ENCODE assay signal across 12 cellular contexts in genomic region chr6:81981812-81982211, GRCh38.
A peak's percentile ranks its signal among the peaks of the same experiment; 100 is the strongest.
DNase-seq lines count a peak whose midpoint lies in the region; ATAC-seq lines count a peak whose summit lies in the region.
"Had no signal": no experiment of that assay in that cellular context is flagged by ENCODE, and none has a peak within 500 bp of the region (broad histone marks: within the 10 kb centered on the region; RNA-seq: fewer than 3 reads in every experiment).

No MANE protein-coding gene starts in this region.

- peaks cover 0 to 4% of the 10 kb centered on the region in 2 donors for H3K9me3 Mint-ChIP-seq in stimulated activated naive B cell treated with anti-CD40 and anti-IgM and Interleukin-4, amounts not matched to agents 10 μg/mL and 1 μg/mL and 100 μg/mL, for 72 hours
- no peaks in the 10 kb centered on the region for H3K9me3 Mint-ChIP-seq in activated CD4-positive, alpha-beta T cell treated with anti-CD3 and anti-CD28 coated beads, Interleukin-2, amount 10 ng/mL, durations not matched to agents 7 days and 5 days

- H3K27me3 Mint-ChIP-seq in stimulated activated naive B cell treated with anti-CD40 and anti-IgM and Interleukin-4, amounts not matched to agents 10 μg/mL and 1 μg/mL and 100 μg/mL, for 72 hours, result no peaks in the 10 kb centered on the region
- H3K27me3 Mint-ChIP-seq in activated CD4-positive, alpha-beta T cell treated with anti-CD3 and anti-CD28 coated beads, Interleukin-2, amount 10 ng/mL, durations not matched to agents 7 days and 5 days, result no peaks in the 10 kb centered on the region

- no peaks in the 10 kb centered on the region for H3K4me1 Mint-ChIP-seq in stimulated activated naive B cell treated with anti-CD40 and anti-IgM and Interleukin-4, amounts not matched to agents 10 μg/mL and 1 μg/mL and 100 μg/mL, for 72 hours
- no peaks in the 10 kb centered on the region for H3K4me1 Mint-ChIP-seq in activated CD4-positive, alpha-beta T cell treated with anti-CD3 and anti-CD28 coated beads, Interleukin-2, amount 10 ng/mL, durations not matched to agents 7 days and 5 days

- DNase-seq in EH (ENCODE audit: low read depth) (peak; percentile 83), SW480 (ENCODE audit: low spot score) (peak; percentile 9), hepatic stellate cell (ENCODE audit: low spot score) (peak; percentile 31), RPMI8226 (no peak)
- DNase-seq in stimulated activated naive B cell treated with anti-CD40 and anti-IgM and Interleukin-4, amounts not matched to agents 10 μg/mL and 1 μg/mL and 100 μg/mL, for 72 hours, result no peak
- DNase-seq in activated CD4-positive, alpha-beta T cell treated with anti-CD3 and anti-CD28 coated beads, Interleukin-2, amount 10 ng/mL, durations not matched to agents 7 days and 5 days, result no peak
- DNase-seq: amygdala; NCI-H1105 treated with DMSO at 0.1 percent for 48 hours; stimulated activated CD4-positive, alpha-beta T cell treated with anti-CD3 and anti-CD28 coated beads, Interleukin-1b, Interleukin-23, amount 100 ng/mL, for 48 hours; thyroid gland had no signal

- ATAC-seq in HG02798 (IDR thresholded peaks at IDR 0.05; ENCODE audit: poor library complexity, unreplicated experiment) (peak; percentile 62), GM18873 (IDR thresholded peaks at IDR 0.05; ENCODE audit: low FRiP score, unreplicated experiment) (no peak)
- no peak for ATAC-seq in stimulated activated naive B cell treated with anti-CD40 and anti-IgM and Interleukin-4, amounts not matched to agents 10 μg/mL and 1 μg/mL and 100 μg/mL, for 72 hours (replicated peaks)

- CTCF ChIA-PET in activated CD4-positive, alpha-beta T cell treated with anti-CD3 and anti-CD28 coated beads, Interleukin-2, amount 10 ng/mL, durations not matched to agents 7 days and 5 days (lab: Charles Lee), result no interaction called here

- H3K4me3 Mint-ChIP-seq in stimulated activated naive B cell treated with anti-CD40 and anti-IgM and Interleukin-4, amounts not matched to agents 10 μg/mL and 1 μg/mL and 100 μg/mL, for 72 hours, result no peak overlapping the region
- no peak overlapping the region for H3K4me3 Mint-ChIP-seq in activated CD4-positive, alpha-beta T cell treated with anti-CD3 and anti-CD28 coated beads, Interleukin-2, amount 10 ng/mL, durations not matched to agents 7 days and 5 days

- H3K27ac Mint-ChIP-seq in stimulated activated naive B cell treated with anti-CD40 and anti-IgM and Interleukin-4, amounts not matched to agents 10 μg/mL and 1 μg/mL and 100 μg/mL, for 72 hours, result no peak overlapping the region
- no peak overlapping the region for H3K27ac Mint-ChIP-seq in activated CD4-positive, alpha-beta T cell treated with anti-CD3 and anti-CD28 coated beads, Interleukin-2, amount 10 ng/mL, durations not matched to agents 7 days and 5 days

- POLR2A ChIA-PET in activated CD4-positive, alpha-beta T cell treated with anti-CD3 and anti-CD28 coated beads, Interleukin-2, amount 10 ng/mL, durations not matched to agents 7 days and 5 days (lab: Charles Lee), result no interaction called here

- no peaks in the 10 kb centered on the region for H3K36me3 Mint-ChIP-seq in stimulated activated naive B cell treated with anti-CD40 and anti-IgM and Interleukin-4, amounts not matched to agents 10 μg/mL and 1 μg/mL and 100 μg/mL, for 72 hours
- H3K36me3 Mint-ChIP-seq in activated CD4-positive, alpha-beta T cell treated with anti-CD3 and anti-CD28 coated beads, Interleukin-2, amount 10 ng/mL, durations not matched to agents 7 days and 5 days (ENCODE audit: low read depth), result no peaks in the 10 kb centered on the region

Comparison
In these comparisons a context has a peak if more than half of its experiments do, and no peak if none do; other contexts are left out.
1. DNase-seq: peak in EH (single experiment), SW480 (single experiment) and hepatic stellate cell (single experiment); none in stimulated activated naive B cell treated with anti-CD40 and anti-IgM and Interleukin-4, amounts not matched to agents 10 μg/mL and 1 μg/mL and 100 μg/mL, for 72 hours (single experiment), RPMI8226 (single experiment) and activated CD4-positive, alpha-beta T cell treated with anti-CD3 and anti-CD28 coated beads, Interleukin-2, amount 10 ng/mL, durations not matched to agents 7 days and 5 days (single experiment).